6 cellular contexts compared by ENCODE assay signal in genomic region chr5:1229023-1229422, GRCh38. TPM values are rescaled to one million over a fixed set of nuclear protein-coding genes. Genes with fewer than 3 reads are reported as not detected.
"Had no signal": no experiment of that assay in that cellular context is flagged by ENCODE, and none has a peak within 500 bp of the region (broad histone marks: within the 10 kb centered on the region; RNA-seq: fewer than 3 reads in every experiment).

No MANE protein-coding gene starts in this region.

RNA-seq across cellular contexts. Expression of gene SLC6A18, which starts 3.8 kb away (rescaled TPM):
- total RNA-seq: HepG2, HT-29, IMR-90, LHCN-M2, Right ventricle myocardium superior, SJSA1 had no signal
- polyA plus RNA-seq: HepG2, IMR-90 had no signal

RNA-seq across cellular contexts. Expression of gene SLC6A19, which starts 27.6 kb away (rescaled TPM):
- total RNA-seq: HT-29, IMR-90, LHCN-M2, Right ventricle myocardium superior had no signal
- polyA plus RNA-seq: HepG2, IMR-90 had no signal
